20 cellular contexts compared by ENCODE assay signal in the genomic region with DNA sequence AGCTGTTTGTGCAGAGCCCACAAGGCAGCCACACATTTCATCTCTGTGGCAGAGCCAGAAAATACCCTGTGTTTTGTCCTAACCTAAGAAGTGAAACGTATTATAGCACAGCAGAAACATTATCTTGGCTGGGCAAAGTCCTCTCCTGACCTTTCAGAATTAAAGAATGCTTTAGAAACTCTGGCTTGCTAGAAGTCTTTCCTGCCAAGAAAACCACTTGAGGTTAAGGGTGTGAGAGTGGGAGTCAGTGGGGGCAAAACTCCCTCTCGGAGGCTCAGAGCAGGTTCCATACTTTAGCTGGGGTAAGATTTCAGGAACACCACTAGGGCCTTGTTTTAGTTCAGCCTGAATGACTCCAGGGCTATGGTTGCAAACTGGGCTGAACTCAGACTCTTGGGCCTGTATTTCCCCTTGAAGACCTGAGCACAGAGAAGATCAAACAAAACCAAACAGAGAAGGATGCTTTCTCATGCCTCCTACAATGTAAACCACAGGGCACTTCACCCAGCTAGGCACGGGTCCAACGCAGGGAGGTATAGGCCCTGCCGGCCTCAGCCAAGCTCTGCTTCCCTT. TPM values are rescaled to one million over a fixed set of nuclear protein-coding genes. Genes with fewer than 3 reads are reported as not detected.
DNase-seq lines count a peak whose midpoint lies in the region; ATAC-seq lines count a peak whose summit lies in the region.
"Had no signal": no experiment of that assay in that cellular context is flagged by ENCODE, and none has a peak within 500 bp of the region (broad histone marks: within the 10 kb centered on the region; RNA-seq: fewer than 3 reads in every experiment).

No MANE protein-coding gene starts in this region.

- peak overlapping the region; percentile 30 for H3K27ac Mint-ChIP-seq in stimulated activated memory B cell treated with anti-CD40 and anti-IgM and Interleukin-4, amounts not matched to agents 10 μg/mL and 1 μg/mL and 100 μg/mL, for 72 hours
- H3K27ac Mint-ChIP-seq: activated CD4-positive, alpha-beta T cell treated with anti-CD3 and anti-CD28 coated beads, Interleukin-2, amount 10 ng/mL, durations not matched to agents 7 days and 5 days; activated T-helper 1 cell treated with anti-CD3 and anti-CD28 coated beads, Interleukin-12 subunit alpha, Interleukin-12 subunit beta, Interleukin-2, Interleukin-4 antibody, amounts not matched to agents 30 ng/mL and 10 ng/mL and 1 ng/mL, durations not matched to agents 14 hours and 24 hours and 36 hours; GM23338; T-helper 1 cell treated with Interleukin-12 subunit alpha and Interleukin-12 subunit beta and Interleukin-4 antibody, amounts not matched to agents 30 μg/mL and 1 μg/mL, for 36 hours had no signal

- peaks cover 26% of the 10 kb centered on the region for H3K4me1 Mint-ChIP-seq in stimulated activated memory B cell treated with anti-CD40 and anti-IgM and Interleukin-4, amounts not matched to agents 10 μg/mL and 1 μg/mL and 100 μg/mL, for 72 hours
- H3K4me1 Mint-ChIP-seq: activated CD4-positive, alpha-beta T cell treated with anti-CD3 and anti-CD28 coated beads, Interleukin-2, amount 10 ng/mL, durations not matched to agents 7 days and 5 days; GM23338 had no signal

- intact Hi-C loops in left colon (cut with DNase I, micrococcal nuclease), result no loop called here

- ATAC-seq in GM19043 (IDR thresholded peaks at IDR 0.05; ENCODE audit: low read depth, unreplicated experiment), result peak; percentile 48
- ATAC-seq in left colon, result peak; percentile 49
- peak; percentile 60 for ATAC-seq in stimulated activated memory B cell treated with anti-CD40 and anti-IgM and Interleukin-4, amounts not matched to agents 10 μg/mL and 1 μg/mL and 100 μg/mL, for 72 hours
- ATAC-seq: GM23338 had no signal

- H3K9me3 Mint-ChIP-seq in stimulated activated memory B cell treated with anti-CD40 and anti-IgM and Interleukin-4, amounts not matched to agents 10 μg/mL and 1 μg/mL and 100 μg/mL, for 72 hours, result no peaks in the 10 kb centered on the region
- H3K9me3 Mint-ChIP-seq: activated CD4-positive, alpha-beta T cell treated with anti-CD3 and anti-CD28 coated beads, Interleukin-2, amount 10 ng/mL, durations not matched to agents 7 days and 5 days; activated T-helper 1 cell treated with anti-CD3 and anti-CD28 coated beads, Interleukin-12 subunit alpha, Interleukin-12 subunit beta, Interleukin-2, Interleukin-4 antibody, amounts not matched to agents 30 ng/mL and 10 ng/mL and 1 ng/mL, durations not matched to agents 14 hours and 24 hours and 36 hours; GM23338; T-helper 1 cell treated with Interleukin-12 subunit alpha and Interleukin-12 subunit beta and Interleukin-4 antibody, amounts not matched to agents 30 μg/mL and 1 μg/mL, for 36 hours had no signal

- DNase-seq in NCI-H2029 treated with DMSO at 0.1 percent for 48 hours (lab: John Stamatoyannopoulos, UW), result peak; percentile 27
- DNase-seq in left colon, result no peak
- no peak for DNase-seq in NCI-H146 treated with DMSO at 0.1 percent for 48 hours (lab: John Stamatoyannopoulos, UW; ENCODE audit: unreplicated experiment)
- no peak for DNase-seq in NCI-H82 (lab: John Stamatoyannopoulos, UW)
- no peak for DNase-seq in NCI-H2107 (lab: John Stamatoyannopoulos, UW)
- DNase-seq in NCI-H2227 treated with DMSO at 0.1 percent for 48 hours (lab: John Stamatoyannopoulos, UW), result no peak
- DNase-seq: activated CD4-positive, alpha-beta T cell treated with anti-CD3 and anti-CD28 coated beads, Interleukin-2, amount 10 ng/mL, durations not matched to agents 7 days and 5 days; aorta; effector memory CD4-positive, alpha-beta T cell; GF-D8; MM.1S; NCI-H446; Peyer's patch; transverse colon had no signal

- no peak overlapping the region for H3K4me3 Mint-ChIP-seq in stimulated activated memory B cell treated with anti-CD40 and anti-IgM and Interleukin-4, amounts not matched to agents 10 μg/mL and 1 μg/mL and 100 μg/mL, for 72 hours
- H3K4me3 Mint-ChIP-seq: activated CD4-positive, alpha-beta T cell treated with anti-CD3 and anti-CD28 coated beads, Interleukin-2, amount 10 ng/mL, durations not matched to agents 7 days and 5 days; activated T-helper 1 cell treated with anti-CD3 and anti-CD28 coated beads, Interleukin-12 subunit alpha, Interleukin-12 subunit beta, Interleukin-2, Interleukin-4 antibody, amounts not matched to agents 30 ng/mL and 10 ng/mL and 1 ng/mL, durations not matched to agents 14 hours and 24 hours and 36 hours; GM23338; neural crest cell; T-helper 1 cell treated with Interleukin-12 subunit alpha and Interleukin-12 subunit beta and Interleukin-4 antibody, amounts not matched to agents 30 μg/mL and 1 μg/mL, for 36 hours had no signal

- H3K27me3 Mint-ChIP-seq in stimulated activated memory B cell treated with anti-CD40 and anti-IgM and Interleukin-4, amounts not matched to agents 10 μg/mL and 1 μg/mL and 100 μg/mL, for 72 hours, result peaks cover 9% of the 10 kb centered on the region

- no peaks in the 10 kb centered on the region for H3K36me3 Mint-ChIP-seq in stimulated activated memory B cell treated with anti-CD40 and anti-IgM and Interleukin-4, amounts not matched to agents 10 μg/mL and 1 μg/mL and 100 μg/mL, for 72 hours

RNA-seq across cellular contexts. Expression of gene ZNF366, which starts 48.0 kb away (rescaled TPM):
- total RNA-seq in left colon, result 1 to 10 TPM in 1 of 2 donors, under 1 TPM in 1; 0.92 to 1.0 TPM
- total RNA-seq: activated CD4-positive, alpha-beta T cell treated with anti-CD3 and anti-CD28 coated beads, Interleukin-2, amount 10 ng/mL, durations not matched to agents 7 days and 5 days; activated T-helper 1 cell treated with anti-CD3 and anti-CD28 coated beads, Interleukin-12 subunit alpha, Interleukin-12 subunit beta, Interleukin-2, Interleukin-4 antibody, amounts not matched to agents 30 ng/mL and 10 ng/mL and 1 ng/mL, durations not matched to agents 14 hours and 24 hours and 36 hours; GM23338; neural crest cell had no signal
